Comparison of ENCODE assay signal across 8 cellular contexts in genomic region chr17:67994827-67995567, GRCh38. TPM values are rescaled to one million over a fixed set of nuclear protein-coding genes. Genes with fewer than 3 reads are reported as not detected.
DNase-seq lines count a peak whose midpoint lies in the region; ATAC-seq and TF ChIP-seq lines count a peak whose summit lies in the region.

No MANE protein-coding gene starts in this region.

- no peak for TF ChIP-seq EP300 in sigmoid colon (IDR thresholded peaks at IDR 0.05)

- peak; percentile 48 for DNase-seq in Caki2 (ENCODE audit: low read depth)
- no peak for DNase-seq in activated naive CD8-positive, alpha-beta T cell treated with anti-CD3 and anti-CD28 coated beads, Interleukin-2, amount 50 U/mL, for 24 hours
- DNase-seq in right cardiac atrium = no peak
- no peak for DNase-seq in sigmoid colon
- no peak for DNase-seq in NCI-H524 treated with DMSO at 0.1 percent for 48 hours (lab: John Stamatoyannopoulos, UW)

- H3K27me3 ChIP-seq in right cardiac atrium (ENCODE audit: control insufficient read depth, insufficient read depth) (no peaks in the 10 kb centered on the region), sigmoid colon (no peaks in the 10 kb centered on the region)

- intact Hi-C loops in right cardiac atrium (cut with DNase I) (no loop called here), sigmoid colon (cut with DNase I) (loop anchor here (5.0 to 10.0 kb wide), 2 partner anchors 42 to 1330 kb away; partner anchors contain the start of genes ABCA5 and KPNA2)

- H3K9me3 ChIP-seq in right cardiac atrium (ENCODE audit: control insufficient read depth, low read length) (no peaks in the 10 kb centered on the region), sigmoid colon (no peaks in the 10 kb centered on the region)

- H3K27ac ChIP-seq in right cardiac atrium (ENCODE audit: low read length) (peak overlapping the region; percentile 42), sigmoid colon (peak overlapping the region; percentile 94 to 96 (median 96))

- no peak for ATAC-seq in activated naive CD8-positive, alpha-beta T cell treated with anti-CD3 and anti-CD28 coated beads, Interleukin-2, amount 50 U/mL, for 24 hours
- peak; percentile 9 to 71 for ATAC-seq in right cardiac atrium
- no peak for ATAC-seq in GM21367 (IDR thresholded peaks at IDR 0.05; ENCODE audit: unreplicated experiment)
- ATAC-seq in HG02610 (IDR thresholded peaks at IDR 0.05; ENCODE audit: unreplicated experiment) = no peak

- H3K27ac Mint-ChIP-seq in IgD-negative memory B cell = peak overlapping the region in 2 of 3 donors; percentile 63 to 69
- H3K27ac Mint-ChIP-seq in activated naive CD8-positive, alpha-beta T cell treated with anti-CD3 and anti-CD28 coated beads, Interleukin-2, amount 50 U/mL, for 24 hours = peak overlapping the region; percentile 48

- H3K36me3 ChIP-seq in sigmoid colon = no peaks in the 10 kb centered on the region

- no peak for TF ChIP-seq CTCF in sigmoid colon (IDR thresholded peaks at IDR 0.05)

- in situ Hi-C loops in Caki2 (cut with HindIII; ENCODE audit: low pct_unique_long_range_greater_than_20kb, low sequenced_read_pairs) = no loop called here

- H3K36me3 Mint-ChIP-seq in IgD-negative memory B cell = peaks cover 3% of the 10 kb centered on the region
- H3K36me3 Mint-ChIP-seq in activated naive CD8-positive, alpha-beta T cell treated with anti-CD3 and anti-CD28 coated beads, Interleukin-2, amount 50 U/mL, for 24 hours (ENCODE audit: low read depth) = peaks cover 5% of the 10 kb centered on the region

- 18% methylated on average over 9 of the region's 9 CpGs for WGBS in right cardiac atrium
- 19 to 26% methylated on average over 9 of the region's 9 CpGs for WGBS in sigmoid colon, 2 donors

- no peak for TF ChIP-seq POLR2A in sigmoid colon (IDR thresholded peaks at IDR 0.05)

- peak overlapping the region; percentile 84 to 94 (median 90) for H3K4me3 Mint-ChIP-seq in IgD-negative memory B cell
- peak overlapping the region; percentile 85 for H3K4me3 Mint-ChIP-seq in activated naive CD8-positive, alpha-beta T cell treated with anti-CD3 and anti-CD28 coated beads, Interleukin-2, amount 50 U/mL, for 24 hours

- peaks cover 15 to 28% (median 27%) of the 10 kb centered on the region in 3 donors for H3K4me1 Mint-ChIP-seq in IgD-negative memory B cell
- H3K4me1 Mint-ChIP-seq in activated naive CD8-positive, alpha-beta T cell treated with anti-CD3 and anti-CD28 coated beads, Interleukin-2, amount 50 U/mL, for 24 hours = peaks cover 43% of the 10 kb centered on the region

- peaks cover 5% of the 10 kb centered on the region for H3K4me1 ChIP-seq in right cardiac atrium (ENCODE audit: control insufficient read depth, insufficient read depth, low read length)
- H3K4me1 ChIP-seq in sigmoid colon = peaks cover 0 to 33% (median 23%) of the 10 kb centered on the region in 4 donors

- H3K4me3 ChIP-seq in right cardiac atrium (ENCODE audit: low read length) (peak overlapping the region; percentile 77), sigmoid colon (peak overlapping the region; percentile 37 to 68 (median 60))

- H3K27me3 Mint-ChIP-seq in IgD-negative memory B cell = peaks cover 19% of the 10 kb centered on the region
- H3K27me3 Mint-ChIP-seq in activated naive CD8-positive, alpha-beta T cell treated with anti-CD3 and anti-CD28 coated beads, Interleukin-2, amount 50 U/mL, for 24 hours = peaks cover 23% of the 10 kb centered on the region

- H3K9me3 Mint-ChIP-seq in IgD-negative memory B cell = no peaks in the 10 kb centered on the region
- no peaks in the 10 kb centered on the region for H3K9me3 Mint-ChIP-seq in activated naive CD8-positive, alpha-beta T cell treated with anti-CD3 and anti-CD28 coated beads, Interleukin-2, amount 50 U/mL, for 24 hours

RNA-seq across cellular contexts. Expression of gene C17orf58, which starts 1.3 kb away (rescaled TPM):
- 22.0 and 24.7 TPM in 2 replicates for total RNA-seq in Caki2 (2014; rRNA removed; shearing (Covaris generic); ENCODE audit: low replicate concordance)
- 1.6 TPM for polyA plus RNA-seq in IgD-negative memory B cell
- total RNA-seq in right cardiac atrium = 1 to 10 TPM; 5.9 to 7.4 (median 6.9) TPM
- 12.0 TPM for polyA plus RNA-seq in right cardiac atrium
- 10 to 100 TPM in 1 of 4 donors, 1 to 10 TPM in 3; 1.4 to 12.5 (median 5.1) TPM for total RNA-seq in sigmoid colon
- 10 to 100 TPM in 2 of 3 donors, 1 to 10 TPM in 1; 8.3 to 24.7 (median 22.2) TPM for polyA plus RNA-seq in sigmoid colon

RNA-seq across cellular contexts. Expression of gene KPNA2, which starts 40.5 kb away (rescaled TPM):
- 111 and 134 TPM in 2 replicates for total RNA-seq in Caki2 (2014; rRNA removed; shearing (Covaris generic); ENCODE audit: low replicate concordance)
- polyA plus RNA-seq in IgD-negative memory B cell = 32.3 TPM
- total RNA-seq in right cardiac atrium = 10 to 100 TPM; 16.7 to 29.5 (median 22.6) TPM
- 16.5 TPM for polyA plus RNA-seq in right cardiac atrium
- 10 to 100 TPM in 2 of 4 donors, 1 to 10 TPM in 2; 7.4 to 17.0 (median 13.0) TPM for total RNA-seq in sigmoid colon
- 10 to 100 TPM; 11.4 to 63.6 (median 25.4) TPM for polyA plus RNA-seq in sigmoid colon

Comparison
In these comparisons a context has a peak if more than half of its experiments do, and no peak if none do; other contexts are left out.
1. ATAC-seq: peak in right cardiac atrium (2 of 2); none in activated naive CD8-positive, alpha-beta T cell treated with anti-CD3 and anti-CD28 coated beads, Interleukin-2, amount 50 U/mL, for 24 hours (single experiment), GM21367 (single experiment) and HG02610 (single experiment).